In genomic region chr3:69008980-69009379, GRCh38 we compare ENCODE assay signal across 16 cellular contexts. TPM values are rescaled to one million over a fixed set of nuclear protein-coding genes. Genes with fewer than 3 reads are reported as not detected.
A peak's percentile ranks its signal among the peaks of the same experiment; 100 is the strongest.
DNase-seq lines count a peak whose midpoint lies in the region; ATAC-seq and TF ChIP-seq lines count a peak whose summit lies in the region.
"Had no signal": no experiment of that assay in that cellular context is flagged by ENCODE, and none has a peak within 500 bp of the region (broad histone marks: within the 10 kb centered on the region; RNA-seq: fewer than 3 reads in every experiment).

No MANE protein-coding gene starts in this region.

- ATAC-seq in heart left ventricle (no peak), aorta (ENCODE audit: low FRiP score) (no peak), HG03520 (IDR thresholded peaks at IDR 0.05; ENCODE audit: unreplicated experiment) (no peak)
- ATAC-seq: T-cell had no signal

- H3K27me3 ChIP-seq in heart left ventricle: no peaks in the 10 kb centered on the region
- H3K27me3 ChIP-seq in aorta (ENCODE audit: control insufficient read depth in 1 of 2, insufficient read depth in 2 of 2, low read length in 1 of 2): no peaks in the 10 kb centered on the region

- peaks cover 0 to 38% (median 13%) of the 10 kb centered on the region in 12 donors for H3K4me1 ChIP-seq in heart left ventricle
- peaks cover 8 to 29% of the 10 kb centered on the region in 2 donors for H3K4me1 ChIP-seq in aorta (ENCODE audit: control insufficient read depth in 1 of 2, insufficient read depth in 2 of 2, low read length in 2 of 2)

- TF ChIP-seq POLR2A in heart left ventricle (IDR thresholded peaks at IDR 0.05): no peak

- H3K36me3 ChIP-seq in heart left ventricle: peaks cover 0 to 77% (median 55%) of the 10 kb centered on the region in 9 donors
- peaks cover 2 to 7% of the 10 kb centered on the region in 2 donors for H3K36me3 ChIP-seq in aorta (ENCODE audit: control insufficient read depth in 1 of 2, insufficient read depth in 2 of 2, low read length in 1 of 2)

- H3K27ac ChIP-seq in heart left ventricle: peak overlapping the region in 8 of 12 donors; percentile 12 to 55 (median 20)
- peak overlapping the region; percentile 47 to 75 for H3K27ac ChIP-seq in aorta (ENCODE audit: low read depth in 1 of 2, low read length in 2 of 2)

- H3K9me3 ChIP-seq in heart left ventricle (no peaks in the 10 kb centered on the region), aorta (ENCODE audit: control insufficient read depth, low read length) (no peaks in the 10 kb centered on the region)

- H3K4me3 ChIP-seq in heart left ventricle (peak overlapping the region in 1 of 12 donors; percentile 4), aorta (ENCODE audit: low read length in 2 of 2) (no peak overlapping the region)
- H3K4me3 ChIP-seq: smooth muscle cell had no signal

- intact Hi-C loops in heart left ventricle (cut with DNase I): no loop called here
- intact Hi-C loops in cardiac septum (cut with DNase I): no loop called here
- intact Hi-C loops in aorta (cut with DNase I): no loop called here

- WGBS in heart left ventricle, 4 donors: 49 to 63% (median 62%) methylated on average over 2 of the region's 2 CpGs
- WGBS in aorta, 2 donors: 16 to 26% methylated on average over 2 of the region's 2 CpGs

- TF ChIP-seq CTCF in heart left ventricle (IDR thresholded peaks at IDR 0.05): no peak

- DNase-seq in heart left ventricle: no peak
- no peak for DNase-seq in cardiac septum (ENCODE audit: low spot score)
- DNase-seq in dermis blood vessel endothelial cell: peak; percentile 96
- peak; percentile 12 to 91 for DNase-seq in lung microvascular endothelial cell (ENCODE audit: low read depth in 2 of 2)
- DNase-seq in aorta: no peak
- no peak for DNase-seq in DMS153 (lab: John Stamatoyannopoulos, UW)
- DNase-seq in KG1 (lab: John Stamatoyannopoulos, UW): no peak
- DNase-seq: activated CD4-positive, alpha-beta T cell treated with anti-CD3 and anti-CD28 coated beads, Interleukin-2, amount 10 ng/mL, durations not matched to agents 7 days and 5 days; activated effector memory CD4-positive, alpha-beta T cell treated with anti-CD3 and anti-CD28 coated beads, Interleukin-2, amount 50 U/mL, for 16 hours; caudate nucleus; DMS 273 treated with DMSO at 0.1 percent for 48 hours; MV-4-11; NCI-H2171; T-cell had no signal

RNA-seq across cellular contexts. Expression of gene EOGT, which starts 4.5 kb away (rescaled TPM):
- 10 to 100 TPM; 21.5 to 53.1 (median 34.5) TPM for total RNA-seq in heart left ventricle
- 10 to 100 TPM; 13.4 to 20.9 TPM for polyA plus RNA-seq in heart left ventricle
- total RNA-seq in cardiac septum: 44.0 TPM
- total RNA-seq in dermis blood vessel endothelial cell: 56.6 and 70.1 TPM in 2 replicates
- 23.4 and 40.5 TPM in 2 replicates for total RNA-seq in lung microvascular endothelial cell
- 100 to 1,000 TPM; 104 to 134 TPM for total RNA-seq in aorta
- 100 to 1,000 TPM in 1 of 2 donors, 10 to 100 TPM in 1; 40.6 to 103 TPM for polyA plus RNA-seq in aorta

RNA-seq across cellular contexts. Expression of gene TMF1, which starts 43.2 kb away (rescaled TPM):
- 10 to 100 TPM; 12.6 to 23.4 (median 20.1) TPM for total RNA-seq in heart left ventricle
- 10 to 100 TPM in 1 of 2 donors, 1 to 10 TPM in 1; 4.0 to 15.4 TPM for polyA plus RNA-seq in heart left ventricle
- 22.8 TPM for total RNA-seq in cardiac septum
- 37.7 and 37.8 TPM in 2 replicates for total RNA-seq in dermis blood vessel endothelial cell
- total RNA-seq in lung microvascular endothelial cell: 17.4 and 20.4 TPM in 2 replicates
- total RNA-seq in aorta: 10 to 100 TPM; 45.6 to 52.8 TPM
- 10 to 100 TPM in 1 of 2 donors, 1 to 10 TPM in 1; 7.4 to 14.8 TPM for polyA plus RNA-seq in aorta

Comparison
In these comparisons a context has a peak if more than half of its experiments do, and no peak if none do; other contexts are left out.
1. DNase-seq: peak in dermis blood vessel endothelial cell (single experiment) and lung microvascular endothelial cell (2 of 2); none in heart left ventricle (0 of 5), cardiac septum (single experiment), aorta (0 of 2), DMS153 (single experiment) and KG1 (single experiment).